Comparison of ENCODE assay signal across 24 cellular contexts in the genomic region with DNA sequence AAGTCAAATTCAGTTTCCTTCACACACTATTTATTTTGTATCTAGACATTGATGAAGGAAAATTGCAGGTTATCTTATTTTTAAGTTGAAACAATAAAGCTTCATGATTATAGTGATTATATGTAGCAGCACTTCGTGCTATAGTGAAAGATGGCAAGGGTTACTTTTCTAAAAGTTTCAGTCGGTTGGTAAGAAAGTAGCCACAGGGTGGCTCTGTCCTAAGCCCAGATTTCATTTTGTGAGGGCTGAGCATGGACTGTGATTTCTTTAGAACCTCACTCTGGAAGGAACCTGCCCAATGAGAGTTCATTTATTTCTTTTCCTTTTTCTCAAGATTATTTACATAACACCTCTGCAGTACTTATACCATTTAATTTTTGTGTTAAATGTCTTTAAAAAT.
DNase-seq lines count a peak whose midpoint lies in the region; ATAC-seq and TF ChIP-seq lines count a peak whose summit lies in the region.
"Had no signal": no experiment of that assay in that cellular context is flagged by ENCODE, and none has a peak within 500 bp of the region (broad histone marks: within the 10 kb centered on the region; RNA-seq: fewer than 3 reads in every experiment).

No MANE protein-coding gene starts in this region.

- H3K4me3 ChIP-seq in GM23338 = no peak overlapping the region
- H3K4me3 ChIP-seq in foreskin fibroblast (ENCODE audit: low read depth in 1 of 2, low read length in 2 of 2) = no peak overlapping the region
- H3K4me3 ChIP-seq: esophagus muscularis mucosa, PC-9, upper lobe of left lung had no signal

- no peak overlapping the region for H3K4me3 Mint-ChIP-seq in GM23338
- H3K4me3 Mint-ChIP-seq in stimulated activated naive CD8-positive, alpha-beta T cell treated with anti-CD3 and anti-CD28 coated beads, Interleukin-15, amount 100 ng/mL, for 72 hours = no peak overlapping the region
- H3K4me3 Mint-ChIP-seq: activated CD8-positive, alpha-beta T cell treated with anti-CD3 and anti-CD28 coated beads, Interleukin-2, amount 10 ng/mL, durations not matched to agents 7 days and 5 days; brain; CD8-positive, alpha-beta memory T cell; T-cell had no signal

- no peaks in the 10 kb centered on the region for H3K4me1 ChIP-seq in GM23338 (ENCODE audit: insufficient read depth)
- H3K4me1 ChIP-seq: esophagus muscularis mucosa, upper lobe of left lung had no signal

- H3K4me2 ChIP-seq in GM23338 = no peak overlapping the region
- H3K4me2 ChIP-seq: PC-9 had no signal

- DNase-seq in GM23338 (ENCODE audit: low spot score) (peak; percentile 16), foreskin fibroblast (no peak), pons (ENCODE audit: low spot score) (peak; percentile 23), NCI-H187 (lab: John Stamatoyannopoulos, UW) (no peak), GM19238 (ENCODE audit: insufficient read length, low spot score) (no peak), CD1c-positive myeloid dendritic cell (ENCODE audit: extremely low spot score) (no peak)
- no peak for DNase-seq in stimulated activated naive CD8-positive, alpha-beta T cell treated with anti-CD3 and anti-CD28 coated beads, Interleukin-15, amount 100 ng/mL, for 72 hours
- DNase-seq: activated CD4-positive, alpha-beta T cell treated with anti-CD3 and anti-CD28 coated beads for 1 hour; activated CD8-positive, alpha-beta T cell treated with anti-CD3 and anti-CD28 coated beads, Interleukin-2, amount 10 ng/mL, durations not matched to agents 7 days and 5 days; activated gamma-delta T cell treated with Interleukin-2 at 50 U/mL for 16 hours; CD8-positive, alpha-beta memory T cell; DMS79; effector memory CD4-positive, alpha-beta T cell; IMR-90; NCI-H1105; NCI-H2081 treated with DMSO at 0.1 percent for 48 hours; PC-9; small intestine; stimulated activated CD4-positive, alpha-beta T cell treated with anti-CD3 and anti-CD28 coated beads, Interleukin-1b, Interleukin-23, amount 100 ng/mL, for 48 hours; T-cell; upper lobe of left lung had no signal

- H4K20me1 ChIP-seq in GM23338 (replicated peaks; ENCODE audit: insufficient read depth) = peaks cover 4% of the 10 kb centered on the region; the same call in 1 of the 2 replicates

- no peaks in the 10 kb centered on the region for H3K27me3 Mint-ChIP-seq in GM23338 (ENCODE audit: insufficient read depth, low read depth, poor library complexity)
- H3K27me3 Mint-ChIP-seq in stimulated activated naive CD8-positive, alpha-beta T cell treated with anti-CD3 and anti-CD28 coated beads, Interleukin-15, amount 100 ng/mL, for 72 hours = no peaks in the 10 kb centered on the region
- H3K27me3 Mint-ChIP-seq: T-cell had no signal

- TF ChIP-seq CTCF in GM23338 (conservative IDR thresholded peaks at IDR 0.05; ENCODE audit: low read depth in 2 of 2) = peak in 1 of 2 experiments; percentile 44; a peak in 3 of 4 replicates
- peak; percentile 29; the same call in 1 of the 2 replicates for TF ChIP-seq CTCF in VCaP (conservative IDR thresholded peaks at IDR 0.05)
- TF ChIP-seq CTCF in foreskin fibroblast (IDR thresholded peaks at IDR 0.05; ENCODE audit: low read depth, low read length) = peak; percentile 8

- no peaks in the 10 kb centered on the region for H3F3A ChIP-seq in GM23338 (replicated peaks; ENCODE audit: low read depth)

- H3K36me3 Mint-ChIP-seq in GM23338 (ENCODE audit: low read depth) = no peaks in the 10 kb centered on the region; the same call in 2 of the 3 replicates

- no peak overlapping the region for H3K27ac Mint-ChIP-seq in GM23338
- no peak overlapping the region for H3K27ac Mint-ChIP-seq in stimulated activated naive CD8-positive, alpha-beta T cell treated with anti-CD3 and anti-CD28 coated beads, Interleukin-15, amount 100 ng/mL, for 72 hours
- H3K27ac Mint-ChIP-seq: activated CD8-positive, alpha-beta T cell treated with anti-CD3 and anti-CD28 coated beads, Interleukin-2, amount 10 ng/mL, durations not matched to agents 7 days and 5 days; brain; CD8-positive, alpha-beta memory T cell; T-cell had no signal

- no peaks in the 10 kb centered on the region for H3K9me3 Mint-ChIP-seq in GM23338
- H3K9me3 Mint-ChIP-seq in stimulated activated naive CD8-positive, alpha-beta T cell treated with anti-CD3 and anti-CD28 coated beads, Interleukin-15, amount 100 ng/mL, for 72 hours = no peaks in the 10 kb centered on the region
- H3K9me3 Mint-ChIP-seq: brain; CD8-positive, alpha-beta memory T cell; T-cell had no signal

- H3K27me3 ChIP-seq in GM23338 (ENCODE audit: insufficient read depth) = no peaks in the 10 kb centered on the region
- H3K27me3 ChIP-seq: esophagus muscularis mucosa, upper lobe of left lung had no signal

- ATAC-seq in GM23338 = peak; percentile 70
- no peak for ATAC-seq in stimulated activated naive CD8-positive, alpha-beta T cell treated with anti-CD3 and anti-CD28 coated beads, Interleukin-15, amount 100 ng/mL, for 72 hours
- ATAC-seq: activated CD8-positive, alpha-beta T cell treated with anti-CD3 and anti-CD28 coated beads, Interleukin-2, amount 10 ng/mL, durations not matched to agents 7 days and 5 days; T-cell had no signal

- H2AFZ ChIP-seq in GM23338 = no peak overlapping the region
- H2AFZ ChIP-seq: PC-9 had no signal

- no peak overlapping the region for H3K27ac ChIP-seq in GM23338 (ENCODE audit: low read depth)
- H3K27ac ChIP-seq in VCaP = no peak overlapping the region
- H3K27ac ChIP-seq: esophagus muscularis mucosa, PC-9, upper lobe of left lung had no signal

- no peaks in the 10 kb centered on the region for H3K4me1 Mint-ChIP-seq in GM23338
- H3K4me1 Mint-ChIP-seq in stimulated activated naive CD8-positive, alpha-beta T cell treated with anti-CD3 and anti-CD28 coated beads, Interleukin-15, amount 100 ng/mL, for 72 hours = peaks cover 4% of the 10 kb centered on the region
- H3K4me1 Mint-ChIP-seq: brain; CD8-positive, alpha-beta memory T cell; T-cell had no signal

- no peaks in the 10 kb centered on the region for H3K79me2 ChIP-seq in GM23338 (replicated peaks; ENCODE audit: insufficient read depth)

- H3K36me3 ChIP-seq in GM23338 (ENCODE audit: insufficient read depth) = peaks cover 7% of the 10 kb centered on the region; the same call in 1 of the 2 replicates

- no peaks in the 10 kb centered on the region for H3K9me2 ChIP-seq in GM23338 (ENCODE audit: insufficient read depth)

TF ChIP-seq in GM23338, 12 proteins besides CTCF, POLR2A, EP300 and RAD21 (continues in another document):
- TF ChIP-seq NANOG (IDR thresholded peaks at IDR 0.05; ENCODE audit: borderline replicate concordance) (no peak), CREB1 (CRISPR knock-in tag; IDR thresholded peaks at IDR 0.05; ENCODE audit: low read depth) (no peak), EZH2phosphoT487 (IDR thresholded peaks at IDR 0.05; ENCODE audit: unreplicated experiment) (no peak), JUNB (IDR thresholded peaks at IDR 0.05; ENCODE audit: unreplicated experiment) (no peak)
- TF ChIP-seq, protein P1, sequence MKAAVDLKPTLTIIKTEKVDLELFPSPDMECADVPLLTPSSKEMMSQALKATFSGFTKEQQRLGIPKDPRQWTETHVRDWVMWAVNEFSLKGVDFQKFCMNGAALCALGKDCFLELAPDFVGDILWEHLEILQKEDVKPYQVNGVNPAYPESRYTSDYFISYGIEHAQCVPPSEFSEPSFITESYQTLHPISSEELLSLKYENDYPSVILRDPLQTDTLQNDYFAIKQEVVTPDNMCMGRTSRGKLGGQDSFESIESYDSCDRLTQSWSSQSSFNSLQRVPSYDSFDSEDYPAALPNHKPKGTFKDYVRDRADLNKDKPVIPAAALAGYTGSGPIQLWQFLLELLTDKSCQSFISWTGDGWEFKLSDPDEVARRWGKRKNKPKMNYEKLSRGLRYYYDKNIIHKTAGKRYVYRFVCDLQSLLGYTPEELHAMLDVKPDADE (IDR thresholded peaks at IDR 0.05) = no peak

Comparison
In these comparisons a context has a peak if more than half of its experiments do, and no peak if none do; other contexts are left out.
1. DNase-seq: peak in GM23338 (single experiment) and pons (single experiment); none in foreskin fibroblast (0 of 2), NCI-H187 (0 of 2), GM19238 (single experiment), CD1c-positive myeloid dendritic cell (single experiment) and stimulated activated naive CD8-positive, alpha-beta T cell treated with anti-CD3 and anti-CD28 coated beads, Interleukin-15, amount 100 ng/mL, for 72 hours (0 of 2).